Comparison of ENCODE assay signal across 6 cellular contexts in the genomic region with DNA sequence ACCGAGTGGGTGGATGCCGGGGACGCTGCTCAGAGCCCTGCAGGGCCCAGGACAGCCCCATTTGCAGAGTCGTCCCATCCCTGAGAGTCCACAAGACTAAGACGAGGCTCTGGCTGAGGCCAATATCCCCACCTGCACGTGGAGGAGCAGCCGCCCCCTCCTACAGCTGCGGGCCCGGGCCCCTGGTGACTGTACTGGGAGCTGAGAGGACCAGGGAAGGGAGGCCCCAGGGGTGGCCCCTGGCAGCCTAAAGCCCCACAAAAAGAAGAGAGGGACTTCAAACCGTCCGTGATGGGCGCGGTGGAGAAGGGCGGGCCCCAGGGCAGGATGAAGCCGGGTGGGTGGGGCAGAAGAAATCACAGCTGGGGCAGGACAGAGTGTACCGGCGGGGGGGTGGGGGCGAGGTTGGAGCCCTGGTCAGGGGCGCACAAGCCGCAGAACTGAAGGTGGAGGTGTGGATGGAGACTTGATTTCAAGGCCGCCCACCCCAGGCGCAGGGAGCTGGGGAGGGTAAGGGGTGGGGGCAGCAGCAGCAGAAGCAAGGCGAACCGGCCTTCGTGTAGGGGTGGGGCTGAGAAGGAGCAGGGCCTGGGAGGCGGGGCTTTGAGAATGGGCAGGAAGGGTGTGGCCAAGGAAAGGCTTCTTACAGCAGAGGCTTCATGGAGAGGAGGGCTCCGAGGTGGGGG. TPM values are rescaled to one million over a fixed set of nuclear protein-coding genes. Genes with fewer than 3 reads are reported as not detected.
DNase-seq lines count a peak whose midpoint lies in the region; ATAC-seq and TF ChIP-seq lines count a peak whose summit lies in the region.

No MANE protein-coding gene starts in this region.

- 73% methylated on average over 26 of the region's 27 CpGs for WGBS in mesenchymal stem cell

- no peak overlapping the region for H3K4me3 ChIP-seq in mesenchymal stem cell (ENCODE audit: insufficient read depth in 1 of 2, low read depth in 1 of 2, low read length in 2 of 2)

- no peak overlapping the region for H3K4me2 ChIP-seq in mesenchymal stem cell (ENCODE audit: low read length, poor library complexity, severe bottlenecking)

- H2AFZ ChIP-seq in mesenchymal stem cell (ENCODE audit: low read depth, low read length) = no peak overlapping the region

- BruUV-seq in Calu3 (replicated peaks; lab: Mats Ljungman, UMichigan) = no TSS peak

- peaks cover 39 to 81% of the 10 kb centered on the region in 2 experiments for H3K36me3 ChIP-seq in mesenchymal stem cell (ENCODE audit: control insufficient read depth in 1 of 2, insufficient read depth in 2 of 2, low read depth in 1 of 2, low read length in 2 of 2)

- H3K79me1 ChIP-seq in mesenchymal stem cell (replicated peaks; ENCODE audit: low read length, poor library complexity, severe bottlenecking) = peaks cover 8% of the 10 kb centered on the region

- ATAC-seq in GM18873 (IDR thresholded peaks at IDR 0.05; ENCODE audit: low FRiP score, unreplicated experiment) = no peak

- H2BK15ac ChIP-seq in mesenchymal stem cell (ENCODE audit: low read depth, poor library complexity, severe bottlenecking) = no peak overlapping the region

- H3K14ac ChIP-seq in mesenchymal stem cell (ENCODE audit: low read length in 2 of 2) = no peak overlapping the region

- no peaks in the 10 kb centered on the region for H3K9me3 Mint-ChIP-seq in Calu3 (ENCODE audit: low read depth, unreplicated experiment)

- H3K4me1 ChIP-seq in mesenchymal stem cell (ENCODE audit: control insufficient read depth, insufficient read depth, low read depth, low read length) = peaks cover 54% of the 10 kb centered on the region

- H3K9ac ChIP-seq in mesenchymal stem cell (ENCODE audit: low read length) = no peak overlapping the region

- no peak overlapping the region for H2BK12ac ChIP-seq in mesenchymal stem cell (ENCODE audit: low read length in 2 of 2)

- peak; percentile 34 for DNase-seq in Calu3
- peak; percentile 88 for DNase-seq in NCI-H460 (ENCODE audit: extremely low read depth, low read depth)
- DNase-seq in activated naive CD4-positive, alpha-beta T cell (lab: John Stamatoyannopoulos, UW) = peak in 3 of 4 experiments; percentile 27 to 77 (median 73)
- peak; percentile 65 for DNase-seq in mesenchymal stem cell
- no peak for DNase-seq in DMS79 treated with DMSO at 0.1 percent for 48 hours (lab: John Stamatoyannopoulos, UW)

- TF ChIP-seq CTCF in Calu3 (IDR thresholded peaks at IDR 0.05; ENCODE audit: unreplicated experiment) = no peak

- H3K27ac ChIP-seq in mesenchymal stem cell (ENCODE audit: low read length, poor library complexity, severe bottlenecking) = no peak overlapping the region

- peak overlapping the region; percentile 20 for H4K91ac ChIP-seq in mesenchymal stem cell (ENCODE audit: low read length)

- no peaks in the 10 kb centered on the region for H3K4me1 Mint-ChIP-seq in Calu3 (ENCODE audit: low read depth, unreplicated experiment)

- H3K27me3 ChIP-seq in mesenchymal stem cell (ENCODE audit: control insufficient read depth in 1 of 2, insufficient read depth in 1 of 2, low read length in 2 of 2) = no peaks in the 10 kb centered on the region

- H3K4me3 Mint-ChIP-seq in Calu3 (ENCODE audit: low read depth, unreplicated experiment) = no peak overlapping the region

- no peak overlapping the region for H2BK120ac ChIP-seq in mesenchymal stem cell (ENCODE audit: low read depth, low read length)

- no peak overlapping the region for H3K18ac ChIP-seq in mesenchymal stem cell (ENCODE audit: low read depth in 1 of 2, low read length in 2 of 2)

- H2AK5ac ChIP-seq in mesenchymal stem cell (ENCODE audit: low read length, severe bottlenecking) = no peak overlapping the region

- no peak overlapping the region for H3K4ac ChIP-seq in mesenchymal stem cell (ENCODE audit: low read depth in 1 of 2, low read length in 2 of 2)

- H3K27ac Mint-ChIP-seq in Calu3 (ENCODE audit: unreplicated experiment) = no peak overlapping the region

- CTCF ChIA-PET in Calu3 (lab: Charles Lee) = no interaction called here

- no peaks in the 10 kb centered on the region for H3K27me3 Mint-ChIP-seq in Calu3 (ENCODE audit: unreplicated experiment)

- no peak overlapping the region for H4K8ac ChIP-seq in mesenchymal stem cell (ENCODE audit: low read length)

- H2BK5ac ChIP-seq in mesenchymal stem cell (ENCODE audit: low read depth, low read length, poor library complexity, severe bottlenecking) = no peak overlapping the region

- no peak overlapping the region for H3K23ac ChIP-seq in mesenchymal stem cell (ENCODE audit: low read length in 2 of 2)

- peaks cover 30% of the 10 kb centered on the region for H3K36me3 Mint-ChIP-seq in Calu3 (ENCODE audit: insufficient read depth, unreplicated experiment)

- no peaks in the 10 kb centered on the region for H3K9me3 ChIP-seq in mesenchymal stem cell (ENCODE audit: control insufficient read depth, low read length)

- intact Hi-C loops in Calu3 (cut with micrococcal nuclease; ENCODE audit: unreplicated experiment) = no loop called here

RNA-seq across cellular contexts. Expression of gene CFD, which starts 12.9 kb away (rescaled TPM):
- 2.3 and 3.9 TPM in 2 replicates for total RNA-seq in Calu3 (2022)
- 9.2 and 14.1 TPM in 2 replicates for total RNA-seq in NCI-H460 (2014; rRNA removed; shearing (Covaris generic))
- polyA plus RNA-seq in NCI-H460 (2014; cell fraction: nucleus; rRNA removed) = 14.1 and 32.7 TPM in 2 replicates
- polyA plus RNA-seq in mesenchymal stem cell (2013, experiment 1 of 2) = 0.30 TPM
- 0.51 TPM for polyA plus RNA-seq in mesenchymal stem cell (2013, experiment 2 of 2)

RNA-seq across cellular contexts. Expression of gene ELANE, which starts 20.3 kb away (rescaled TPM):
- not detected in 2 replicates for total RNA-seq in Calu3 (2022)
- total RNA-seq in NCI-H460 (2014; rRNA removed; shearing (Covaris generic)) = 0.40 TPM in 1 of 2 replicates, not detected in the other
- polyA plus RNA-seq in NCI-H460 (2014; cell fraction: nucleus; rRNA removed) = 0.15 and 1.1 TPM in 2 replicates
- not detected for polyA plus RNA-seq in mesenchymal stem cell (2013, experiment 1 of 2)
- polyA plus RNA-seq in mesenchymal stem cell (2013, experiment 2 of 2) = 0.11 TPM

RNA-seq across cellular contexts. Expression of gene MED16, which starts 20.6 kb away (rescaled TPM):
- 21.4 and 22.4 TPM in 2 replicates for total RNA-seq in Calu3 (2022)
- 10.3 and 12.3 TPM in 2 replicates for total RNA-seq in NCI-H460 (2014; rRNA removed; shearing (Covaris generic))
- 11.8 and 12.7 TPM in 2 replicates for polyA plus RNA-seq in NCI-H460 (2014; cell fraction: nucleus; rRNA removed)
- polyA plus RNA-seq in mesenchymal stem cell (2013, experiment 1 of 2) = 19.4 TPM
- polyA plus RNA-seq in mesenchymal stem cell (2013, experiment 2 of 2) = 19.2 TPM

RNA-seq across cellular contexts. Expression of gene RNU6-9, which starts 20.9 kb away (rescaled TPM):
- total RNA-seq in Calu3 (2022) = not detected in 2 replicates
- total RNA-seq in NCI-H460 (2014; rRNA removed; shearing (Covaris generic)) = not detected in 2 replicates
- not detected in 2 replicates for polyA plus RNA-seq in NCI-H460 (2014; cell fraction: nucleus; rRNA removed)
- polyA plus RNA-seq in mesenchymal stem cell (2013, experiment 1 of 2) = not detected
- polyA plus RNA-seq in mesenchymal stem cell (2013, experiment 2 of 2) = not detected

RNA-seq across cellular contexts. Expression of gene PRTN3, which starts 31.6 kb away (rescaled TPM):
- total RNA-seq in Calu3 (2022) = not detected in 2 replicates
- 0.50 and 1.4 TPM in 2 replicates for total RNA-seq in NCI-H460 (2014; rRNA removed; shearing (Covaris generic))
- polyA plus RNA-seq in NCI-H460 (2014; cell fraction: nucleus; rRNA removed) = not detected in 2 replicates
- polyA plus RNA-seq in mesenchymal stem cell (2013, experiment 1 of 2) = 0.07 TPM
- polyA plus RNA-seq in mesenchymal stem cell (2013, experiment 2 of 2) = 0.04 TPM
